Comparison of ENCODE assay signal across 1 cellular context in genomic region chr2:47035615-47036488, GRCh38.
A peak's percentile ranks its signal among the peaks of the same experiment; 100 is the strongest.
TF ChIP-seq lines count a peak whose summit lies in the region.

No MANE protein-coding gene starts in this region.

TF ChIP-seq in HepG2, 621 proteins besides CTCF, POLR2A, EP300 and RAD21 (continued from another document):
- TF ChIP-seq SRSF1 (optimal IDR thresholded peaks at IDR 0.05; ENCODE audit: low read depth, low read length) (no peak), ASH2L (IDR thresholded peaks at IDR 0.05; ENCODE audit: insufficient read length, low read depth, low read length) (peak; percentile 19), CBX1 (IDR thresholded peaks at IDR 0.05; ENCODE audit: low read depth) (no peak), ZNF543 (CRISPR knock-in tag; IDR thresholded peaks at IDR 0.05) (no peak), HNRNPK (IDR thresholded peaks at IDR 0.05; ENCODE audit: low read depth, low read length, poor library complexity, severe bottlenecking) (no peak), FOXP1 (IDR thresholded peaks at IDR 0.05) (no peak), FOXP1 (CRISPR knock-in tag; IDR thresholded peaks at IDR 0.05) (0 out of 2 replicates have a peak, but pooled peaks have one; percentile 30), ZNF816 (CRISPR knock-in tag; IDR thresholded peaks at IDR 0.05; ENCODE audit: borderline replicate concordance) (no peak), PITX1 (CRISPR knock-in tag; IDR thresholded peaks at IDR 0.05) (peak; percentile 43; the same call in 1 of the 2 replicates), KAT7 (CRISPR knock-in tag; IDR thresholded peaks at IDR 0.05; ENCODE audit: borderline replicate concordance) (no peak), TCF7 (IDR thresholded peaks at IDR 0.05; ENCODE audit: low read depth) (peak; percentile 92), TERF1 (CRISPR knock-in tag; IDR thresholded peaks at IDR 0.05) (no peak), CC2D1A (CRISPR knock-in tag; IDR thresholded peaks at IDR 0.05) (peak; percentile 88; the same call in 1 of the 2 replicates), ZFP36 (IDR thresholded peaks at IDR 0.05; ENCODE audit: borderline replicate concordance, low read depth, low read length, partially characterized antibody) (no peak), ZNF691 (CRISPR knock-in tag; IDR thresholded peaks at IDR 0.05; ENCODE audit: borderline replicate concordance, low read depth) (no peak; the same call in 1 of the 2 replicates), SKIL (CRISPR knock-in tag; IDR thresholded peaks at IDR 0.05; ENCODE audit: borderline replicate concordance) (no peak), POLR2AphosphoS5 (IDR thresholded peaks at IDR 0.05; ENCODE audit: low read depth, low read length) (0 out of 2 replicates have a peak, but pooled peaks have one; percentile 24), KDM4B (CRISPR knock-in tag; IDR thresholded peaks at IDR 0.05) (no peak), ZNF296 (CRISPR knock-in tag; conservative IDR thresholded peaks at IDR 0.05) (no peak), ZNF687 (CRISPR knock-in tag; IDR thresholded peaks at IDR 0.05) (peak; percentile 89), THRA (CRISPR knock-in tag; IDR thresholded peaks at IDR 0.05; ENCODE audit: borderline replicate concordance) (peak; percentile 82; the same call in 1 of the 2 replicates), SMARCC2 (IDR thresholded peaks at IDR 0.05) (no peak), KDM1A (CRISPR knock-in tag; IDR thresholded peaks at IDR 0.05) (no peak), MED8 (CRISPR knock-in tag; IDR thresholded peaks at IDR 0.05; ENCODE audit: insufficient replicate concordance) (peak; percentile 76), SMAD1 (CRISPR knock-in tag; IDR thresholded peaks at IDR 0.05; ENCODE audit: borderline replicate concordance, low read depth) (no peak), PHF5A (CRISPR knock-in tag; IDR thresholded peaks at IDR 0.05; ENCODE audit: low read depth, unreplicated experiment) (no peak), NFRKB (IDR thresholded peaks at IDR 0.05) (no peak), AFF4 (CRISPR knock-in tag; IDR thresholded peaks at IDR 0.05) (no peak)
